ENCODE assay signal across 19 cellular contexts in the genomic region with DNA sequence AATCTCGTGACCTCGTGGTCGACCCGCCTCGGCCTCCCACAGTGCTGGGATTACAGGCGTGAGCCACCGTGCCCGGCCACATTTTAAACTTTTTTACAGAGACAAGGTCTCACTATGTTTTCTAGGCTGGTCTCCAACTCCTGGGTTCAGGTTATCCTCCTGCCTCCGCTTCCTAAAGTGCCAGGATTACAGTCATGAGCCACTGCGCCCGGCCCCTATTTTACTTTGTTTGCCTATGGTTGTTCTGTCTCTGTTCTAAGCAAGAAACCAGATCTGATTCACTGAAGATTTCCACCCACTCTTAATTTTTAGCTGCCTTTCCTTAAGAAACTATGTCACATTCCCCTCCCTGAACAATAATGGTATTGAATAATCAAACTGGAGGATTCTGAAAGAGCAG.
"Had no signal": no experiment of that assay in that cellular context is flagged by ENCODE, and none has a peak within 500 bp of the region (broad histone marks: within the 10 kb centered on the region; RNA-seq: fewer than 3 reads in every experiment).

No MANE protein-coding gene starts in this region.

- H3K4me3 ChIP-seq: colonic mucosa, dorsolateral prefrontal cortex, esophagus muscularis mucosa, gastrocnemius medialis, pancreas, right lobe of liver, skin epidermis, stomach, suprapubic skin, tibial nerve had no signal

- DNase-seq: activated CD4-positive, alpha-beta T cell treated with anti-CD3 and anti-CD28 coated beads, Interleukin-2, amount 50 U/mL, for 1 hour; activated naive CD8-positive, alpha-beta T cell treated with anti-CD3 and anti-CD28 coated beads for 36 hours; colonic mucosa; dorsolateral prefrontal cortex; effector memory CD8-positive, alpha-beta T cell; gastrocnemius medialis; pancreas; right lobe of liver; stimulated activated CD4-positive, alpha-beta T cell treated with anti-CD3 and anti-CD28 coated beads, Interleukin-1b, Interleukin-23, amount 100 ng/mL, for 48 hours; stomach; SW 1271; T-helper 17 cell had no signal

- H3K4me1 ChIP-seq: colonic mucosa, esophagus muscularis mucosa, gastrocnemius medialis, pancreas, right lobe of liver, stomach, suprapubic skin, tibial nerve had no signal

- H3K9me3 ChIP-seq: colonic mucosa, esophagus muscularis mucosa, gastrocnemius medialis, pancreas, right lobe of liver, stomach, suprapubic skin, tibial nerve had no signal

- H3K4me3 Mint-ChIP-seq: activated naive CD8-positive, alpha-beta T cell treated with anti-CD3 and anti-CD28 coated beads for 36 hours; effector memory CD8-positive, alpha-beta T cell; natural killer cell treated with Interleukin-12 subunit alpha and Interleukin-12 subunit beta and Interleukin-15 and Interleukin-18, amount 100 ng/mL, for 72 hours; stimulated activated effector memory CD8-positive, alpha-beta T cell treated with anti-CD3 and anti-CD28 coated beads, Interleukin-12 subunit alpha, Interleukin-12 subunit beta, amount 100 ng/mL, for 72 hours; T-helper 17 cell had no signal

- H3K4me1 Mint-ChIP-seq: stimulated activated effector memory CD8-positive, alpha-beta T cell treated with anti-CD3 and anti-CD28 coated beads, Interleukin-12 subunit alpha, Interleukin-12 subunit beta, amount 100 ng/mL, for 72 hours had no signal

- H3K27me3 ChIP-seq: colonic mucosa, dorsolateral prefrontal cortex, esophagus muscularis mucosa, gastrocnemius medialis, pancreas, right lobe of liver, stomach, suprapubic skin, tibial nerve had no signal

- H3K27ac ChIP-seq: colonic mucosa, esophagus muscularis mucosa, gastrocnemius medialis, pancreas, right lobe of liver, skin epidermis, stomach, suprapubic skin, tibial nerve had no signal

- H3K27me3 Mint-ChIP-seq: activated naive CD8-positive, alpha-beta T cell treated with anti-CD3 and anti-CD28 coated beads for 36 hours; effector memory CD8-positive, alpha-beta T cell; natural killer cell treated with Interleukin-12 subunit alpha and Interleukin-12 subunit beta and Interleukin-15 and Interleukin-18, amount 100 ng/mL, for 72 hours; T-helper 17 cell had no signal

- H3K27ac Mint-ChIP-seq: activated naive CD8-positive, alpha-beta T cell treated with anti-CD3 and anti-CD28 coated beads for 36 hours; natural killer cell treated with Interleukin-12 subunit alpha and Interleukin-12 subunit beta and Interleukin-15 and Interleukin-18, amount 100 ng/mL, for 72 hours; T-helper 17 cell had no signal

- ATAC-seq: activated CD4-positive, CD25-positive, alpha-beta regulatory T cell treated with anti-CD3 and anti-CD28 coated beads, Interleukin-2, amount 50 U/mL, for 24 hours; effector memory CD8-positive, alpha-beta T cell; gastrocnemius medialis; natural killer cell treated with Interleukin-12 subunit alpha and Interleukin-12 subunit beta and Interleukin-15 and Interleukin-18, amount 100 ng/mL, for 72 hours; pancreas; right lobe of liver; stimulated activated effector memory CD8-positive, alpha-beta T cell treated with anti-CD3 and anti-CD28 coated beads, Interleukin-12 subunit alpha, Interleukin-12 subunit beta, amount 100 ng/mL, for 72 hours; T-helper 17 cell had no signal

- H3K9me3 Mint-ChIP-seq: activated naive CD8-positive, alpha-beta T cell treated with anti-CD3 and anti-CD28 coated beads for 36 hours; effector memory CD8-positive, alpha-beta T cell; natural killer cell treated with Interleukin-12 subunit alpha and Interleukin-12 subunit beta and Interleukin-15 and Interleukin-18, amount 100 ng/mL, for 72 hours; stimulated activated effector memory CD8-positive, alpha-beta T cell treated with anti-CD3 and anti-CD28 coated beads, Interleukin-12 subunit alpha, Interleukin-12 subunit beta, amount 100 ng/mL, for 72 hours had no signal
